In the genomic region with DNA sequence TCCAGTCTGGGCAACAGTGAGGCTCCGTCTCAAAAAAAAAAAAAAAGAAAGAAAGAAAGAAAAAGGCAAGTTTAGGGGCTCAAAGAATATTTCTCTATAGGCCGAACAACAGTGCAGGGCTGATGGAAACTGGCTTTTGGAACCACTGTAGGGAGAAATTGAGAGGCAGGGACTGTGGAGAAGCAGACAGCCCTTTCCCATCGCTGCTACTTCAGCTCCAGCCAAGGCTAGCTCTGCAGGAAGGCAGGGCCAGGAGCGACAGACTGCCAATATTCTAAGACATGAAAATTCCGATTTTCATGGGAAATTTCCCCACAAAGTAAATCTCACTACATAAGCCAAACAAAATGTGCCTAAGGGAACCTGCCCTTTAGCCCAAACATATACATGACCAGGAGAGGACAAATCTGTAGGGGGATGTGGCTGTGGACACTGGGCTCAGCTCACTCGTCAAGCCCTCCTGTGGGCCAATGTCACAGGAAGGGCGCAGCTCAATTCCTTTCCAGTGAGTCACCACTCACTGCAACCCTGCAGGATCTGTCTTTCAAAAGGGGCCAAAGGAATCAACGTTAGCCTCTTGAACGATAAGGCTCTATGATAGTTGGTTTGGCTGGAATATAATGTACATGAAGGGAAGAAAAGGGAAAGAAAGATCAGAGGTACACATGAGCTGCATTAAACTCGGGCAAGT, we compare ENCODE assay signal across 2 cellular contexts. TPM values are rescaled to one million over a fixed set of nuclear protein-coding genes. Genes with fewer than 3 reads are reported as not detected.
"Had no signal": no experiment of that assay in that cellular context is flagged by ENCODE, and none has a peak within 500 bp of the region (broad histone marks: within the 10 kb centered on the region; RNA-seq: fewer than 3 reads in every experiment).

No MANE protein-coding gene starts in this region.

RNA-seq across cellular contexts. Expression of a gene that starts 19.0 kb away (rescaled TPM):
- total RNA-seq: dermis blood vessel endothelial cell, lower lobe of right lung had no signal
